ENCODE assay signal across 8 cellular contexts in the genomic region with DNA sequence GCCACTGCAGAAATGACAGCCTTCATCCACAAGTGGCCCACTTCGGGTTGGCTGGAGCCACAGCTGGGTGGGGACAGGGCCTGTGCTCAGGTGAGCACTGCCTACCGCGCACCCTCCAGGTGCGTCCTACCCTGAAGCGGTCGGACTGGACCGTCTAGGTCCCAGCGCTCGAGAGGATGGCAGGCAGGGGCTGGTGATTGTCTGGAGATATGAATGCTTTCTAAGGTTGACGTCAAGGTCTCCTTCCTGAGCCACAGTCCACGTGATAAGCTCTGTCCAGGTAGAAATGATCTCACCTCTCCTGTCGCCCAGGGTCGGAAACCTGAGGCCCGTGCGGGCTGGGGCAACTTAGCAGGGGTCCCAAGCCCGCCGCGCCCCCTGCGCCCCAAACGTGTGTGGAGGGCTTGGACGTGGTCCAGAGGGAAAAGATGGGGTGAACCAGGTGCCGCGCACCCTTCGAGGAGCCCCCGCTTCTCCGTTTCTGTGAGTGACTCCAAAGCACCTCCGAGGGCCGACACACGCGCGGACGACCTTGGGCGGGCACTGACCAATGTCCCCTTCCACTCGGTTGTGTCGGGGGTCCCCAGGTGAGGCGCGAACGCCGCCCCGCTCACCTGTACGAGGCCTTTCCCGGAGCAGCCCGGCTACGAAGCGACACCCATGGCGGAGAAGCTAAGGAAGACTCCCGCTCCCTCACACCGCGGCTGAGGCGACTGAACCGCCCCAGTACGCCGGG. TPM values are rescaled to one million over a fixed set of nuclear protein-coding genes. Genes with fewer than 3 reads are reported as not detected.
DNase-seq lines count a peak whose midpoint lies in the region; ATAC-seq and TF ChIP-seq lines count a peak whose summit lies in the region.

No MANE protein-coding gene starts in this region.

- TF ChIP-seq POLR2A in spleen (IDR thresholded peaks at IDR 0.05): peak in 2 of 3 donors; percentile 47 to 84

- peak overlapping the region; percentile 61 for H3K27ac ChIP-seq in CD8-positive, alpha-beta memory T cell (ENCODE audit: low read depth, low read length)
- H3K27ac ChIP-seq in spleen: peak overlapping the region; percentile 27 to 95 (median 78)

- POLR2A ChIA-PET in CD8-positive, alpha-beta memory T cell (lab: Charles Lee): interaction anchor here (0.6 to 2.3 kb wide), 4 partner anchors 18 to 165 kb away, joined by 3 to 11 read pairs (median 6); partner anchors contain the start of genes MORC3 and SETD4
- POLR2A ChIA-PET in activated CD8-positive, alpha-beta T cell treated with anti-CD3 and anti-CD28 coated beads for 36 hours (lab: Charles Lee): interaction anchor here (0.6 to 2.0 kb wide), 8 partner anchors 9 to 170 kb away, joined by 3 to 8 read pairs (median 4); partner anchors contain the start of genes CBR3 and MORC3

- no peaks in the 10 kb centered on the region for H3K36me3 ChIP-seq in CD8-positive, alpha-beta memory T cell (ENCODE audit: insufficient read depth, low read length)
- H3K36me3 ChIP-seq in iPS-15b (ENCODE audit: control insufficient read depth, insufficient read depth, low read length) (no peaks in the 10 kb centered on the region), spleen (no peaks in the 10 kb centered on the region)

- TF ChIP-seq CTCF in activated CD8-positive, alpha-beta T cell treated with anti-CD3 and anti-CD28 coated beads for 36 hours (IDR thresholded peaks at IDR 0.05): no peak
- peak in 1 of 11 experiments; percentile 7 for TF ChIP-seq CTCF in spleen (IDR thresholded peaks at IDR 0.05 in 8 of 11, conservative IDR thresholded peaks at IDR 0.05 in 3 of 11)

- H3K27me3 ChIP-seq in CD8-positive, alpha-beta memory T cell (ENCODE audit: insufficient read depth, low read length, poor library complexity, severe bottlenecking): no peaks in the 10 kb centered on the region
- H3K27me3 ChIP-seq in iPS-15b (ENCODE audit: control insufficient read depth, insufficient read depth, low read length) (peaks cover 24% of the 10 kb centered on the region), spleen (replicated peaks in 1 of 7) (no peaks in the 10 kb centered on the region)

- H3K36me3 Mint-ChIP-seq in CD8-positive, alpha-beta memory T cell: peaks cover 0 to 4% (median 3%) of the 10 kb centered on the region in 3 donors
- H3K36me3 Mint-ChIP-seq in activated CD8-positive, alpha-beta T cell treated with anti-CD3 and anti-CD28 coated beads for 36 hours (ENCODE audit: low read depth): peaks cover 3% of the 10 kb centered on the region

- H3K4me3 Mint-ChIP-seq in CD8-positive, alpha-beta memory T cell: peak overlapping the region; percentile 78 to 92 (median 85)
- H3K4me3 Mint-ChIP-seq in activated CD8-positive, alpha-beta T cell treated with anti-CD3 and anti-CD28 coated beads for 36 hours: peak overlapping the region; percentile 82

- peak overlapping the region; percentile 17 to 80 (median 52) for H3K27ac Mint-ChIP-seq in CD8-positive, alpha-beta memory T cell
- peak overlapping the region; percentile 34 for H3K27ac Mint-ChIP-seq in activated CD8-positive, alpha-beta T cell treated with anti-CD3 and anti-CD28 coated beads for 36 hours

- peaks cover 21 to 38% (median 35%) of the 10 kb centered on the region in 3 donors for H3K4me1 Mint-ChIP-seq in CD8-positive, alpha-beta memory T cell
- peaks cover 25% of the 10 kb centered on the region for H3K4me1 Mint-ChIP-seq in activated CD8-positive, alpha-beta T cell treated with anti-CD3 and anti-CD28 coated beads for 36 hours (ENCODE audit: low read depth)

- H3K4me3 ChIP-seq in CD8-positive, alpha-beta memory T cell (ENCODE audit: low read length): peak overlapping the region; percentile 78
- H3K4me3 ChIP-seq in iPS-15b (ENCODE audit: low read depth, low read length) (peak overlapping the region; percentile 75), spleen (peak overlapping the region; percentile 43 to 97 (median 60))

- no peaks in the 10 kb centered on the region for H3K9me3 ChIP-seq in CD8-positive, alpha-beta memory T cell (ENCODE audit: low read length)
- no peaks in the 10 kb centered on the region for H3K9me3 ChIP-seq in iPS-15b (ENCODE audit: control insufficient read depth, insufficient read depth, low read length)
- H3K9me3 ChIP-seq in spleen: no peaks in the 10 kb centered on the region

- H3K9ac ChIP-seq in iPS-15b (ENCODE audit: low read depth, low read length): peak overlapping the region; percentile 12

- intact Hi-C loops in activated CD8-positive, alpha-beta T cell treated with anti-CD3 and anti-CD28 coated beads for 36 hours (cut with micrococcal nuclease): no loop called here
- intact Hi-C loops in spleen (cut with DNase I; ENCODE audit: low total_unique reads): no loop called here

- WGBS in spleen, 5 donors: 9 to 15% (median 11%) methylated on average over 15 to 53 of the region's 53 CpGs

- DNase-seq in CD8-positive, alpha-beta memory T cell: peak in 2 of 5 donors; percentile 10 to 56
- DNase-seq in activated CD8-positive, alpha-beta T cell treated with anti-CD3 and anti-CD28 coated beads for 36 hours: no peak
- DNase-seq in spleen: peak; percentile 90
- no peak for DNase-seq in SKM-1 (lab: John Stamatoyannopoulos, UW; ENCODE audit: unreplicated experiment)
- DNase-seq in NCI-H187 treated with DMSO at 0.1 percent for 48 hours (lab: John Stamatoyannopoulos, UW): no peak
- DNase-seq in HCEC 1CT: no peak

- H3K9me3 Mint-ChIP-seq in CD8-positive, alpha-beta memory T cell: no peaks in the 10 kb centered on the region
- no peaks in the 10 kb centered on the region for H3K9me3 Mint-ChIP-seq in activated CD8-positive, alpha-beta T cell treated with anti-CD3 and anti-CD28 coated beads for 36 hours

- ATAC-seq in HG03159 (IDR thresholded peaks at IDR 0.05; ENCODE audit: unreplicated experiment): peak; percentile 2
- ATAC-seq in activated CD8-positive, alpha-beta T cell treated with anti-CD3 and anti-CD28 coated beads for 36 hours: no peak

- H3K27me3 Mint-ChIP-seq in CD8-positive, alpha-beta memory T cell: no peaks in the 10 kb centered on the region
- no peaks in the 10 kb centered on the region for H3K27me3 Mint-ChIP-seq in activated CD8-positive, alpha-beta T cell treated with anti-CD3 and anti-CD28 coated beads for 36 hours

- CTCF ChIA-PET in CD8-positive, alpha-beta memory T cell (lab: Charles Lee): interaction anchor here (0.9 to 4.0 kb wide), 6 partner anchors 9 to 164 kb away, joined by 3 to 19 read pairs (median 4); partner anchors contain the start of gene MORC3
- CTCF ChIA-PET in activated CD8-positive, alpha-beta T cell treated with anti-CD3 and anti-CD28 coated beads for 36 hours (lab: Charles Lee): interaction anchor here (0.9 to 3.0 kb wide), 2 partner anchors 54 to 164 kb away, joined by 3 to 12 read pairs; partner anchors contain the start of gene MORC3

- H3K4me1 ChIP-seq in CD8-positive, alpha-beta memory T cell (ENCODE audit: insufficient read depth, low read length): peaks cover 21% of the 10 kb centered on the region
- no peaks in the 10 kb centered on the region for H3K4me1 ChIP-seq in iPS-15b (ENCODE audit: control insufficient read depth, insufficient read depth, low read length)
- H3K4me1 ChIP-seq in spleen: peaks cover 3 to 54% (median 27%) of the 10 kb centered on the region in 6 donors

RNA-seq across cellular contexts. Expression of gene DOP1B, which starts 0.9 kb away (rescaled TPM):
- 10 to 100 TPM; 12.1 to 15.2 TPM for total RNA-seq in CD8-positive, alpha-beta memory T cell
- polyA plus RNA-seq in CD8-positive, alpha-beta memory T cell: 12.0 TPM
- total RNA-seq in activated CD8-positive, alpha-beta T cell treated with anti-CD3 and anti-CD28 coated beads for 36 hours: 10 to 100 TPM; 14.3 to 15.2 TPM
- total RNA-seq in spleen: 10 to 100 TPM; 20.8 to 29.2 (median 23.3) TPM
- 1 to 10 TPM; 2.9 to 4.9 (median 3.1) TPM for polyA plus RNA-seq in spleen

RNA-seq across cellular contexts. Expression of gene CBR3, which starts 20.9 kb away (rescaled TPM):
- total RNA-seq in CD8-positive, alpha-beta memory T cell: 1 to 10 TPM; 7.6 to 7.9 TPM
- 2.3 TPM for polyA plus RNA-seq in CD8-positive, alpha-beta memory T cell
- total RNA-seq in activated CD8-positive, alpha-beta T cell treated with anti-CD3 and anti-CD28 coated beads for 36 hours: 10 to 100 TPM; 13.5 to 14.8 TPM
- total RNA-seq in spleen: 1 to 10 TPM; 1.4 to 3.4 (median 2.9) TPM
- polyA plus RNA-seq in spleen: 1 to 10 TPM; 1.7 to 4.5 (median 4.0) TPM
